ENCODE assay signal across 1 cellular context in genomic region chr7:47496064-47496665, GRCh38.
TF ChIP-seq lines count a peak whose summit lies in the region.

No MANE protein-coding gene starts in this region.

TF ChIP-seq in IMR-90, 13 proteins besides CTCF, POLR2A, EP300 and RAD21 (continued from another document):
- TF ChIP-seq, protein P1, sequence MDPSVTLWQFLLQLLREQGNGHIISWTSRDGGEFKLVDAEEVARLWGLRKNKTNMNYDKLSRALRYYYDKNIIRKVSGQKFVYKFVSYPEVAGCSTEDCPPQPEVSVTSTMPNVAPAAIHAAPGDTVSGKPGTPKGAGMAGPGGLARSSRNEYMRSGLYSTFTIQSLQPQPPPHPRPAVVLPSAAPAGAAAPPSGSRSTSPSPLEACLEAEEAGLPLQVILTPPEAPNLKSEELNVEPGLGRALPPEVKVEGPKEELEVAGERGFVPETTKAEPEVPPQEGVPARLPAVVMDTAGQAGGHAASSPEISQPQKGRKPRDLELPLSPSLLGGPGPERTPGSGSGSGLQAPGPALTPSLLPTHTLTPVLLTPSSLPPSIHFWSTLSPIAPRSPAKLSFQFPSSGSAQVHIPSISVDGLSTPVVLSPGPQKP (IDR thresholded peaks at IDR 0.05; ENCODE audit: borderline replicate concordance, low read depth, low read length) = no peak
- no peak for TF ChIP-seq RFX5 (IDR thresholded peaks at IDR 0.05; ENCODE audit: low read depth, low read length)
- TF ChIP-seq SMC3 (IDR thresholded peaks at IDR 0.05; ENCODE audit: low read depth, low read length) = no peak
- TF ChIP-seq CEBPB (IDR thresholded peaks at IDR 0.05; ENCODE audit: low read depth, low read length) = no peak
- TF ChIP-seq, protein P2, sequence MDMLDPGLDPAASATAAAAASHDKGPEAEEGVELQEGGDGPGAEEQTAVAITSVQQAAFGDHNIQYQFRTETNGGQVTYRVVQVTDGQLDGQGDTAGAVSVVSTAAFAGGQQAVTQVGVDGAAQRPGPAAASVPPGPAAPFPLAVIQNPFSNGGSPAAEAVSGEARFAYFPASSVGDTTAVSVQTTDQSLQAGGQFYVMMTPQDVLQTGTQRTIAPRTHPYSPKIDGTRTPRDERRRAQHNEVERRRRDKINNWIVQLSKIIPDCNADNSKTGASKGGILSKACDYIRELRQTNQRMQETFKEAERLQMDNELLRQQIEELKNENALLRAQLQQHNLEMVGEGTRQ (IDR thresholded peaks at IDR 0.05; ENCODE audit: low read depth, low read length) = no peak
